1 cellular context compared by ENCODE assay signal in genomic region chr3:187130346-187131066, GRCh38.
TF ChIP-seq lines count a peak whose summit lies in the region.

No MANE protein-coding gene starts in this region.

TF ChIP-seq in K562, 482 proteins besides CTCF, POLR2A, EP300 and RAD21 (continued from another document):
- peak; percentile 49; the same call in 1 of the 2 replicates for TF ChIP-seq USF1 (CRISPR knock-in tag; IDR thresholded peaks at IDR 0.05)
- peak; percentile 83 for TF ChIP-seq FOSL1 (tag; conservative IDR thresholded peaks at IDR 0.05)
- TF ChIP-seq TFE3 (CRISPR knock-in tag; IDR thresholded peaks at IDR 0.05), result peak; percentile 49
- peak; percentile 54 for TF ChIP-seq RAD51 (IDR thresholded peaks at IDR 0.05; ENCODE audit: borderline replicate concordance, low read depth)
- peak; percentile 62; the same call in 1 of the 2 replicates for TF ChIP-seq JUND (IDR thresholded peaks at IDR 0.05; ENCODE audit: borderline replicate concordance, low read depth, low read length)
- TF ChIP-seq JUND (tag; IDR thresholded peaks at IDR 0.05; ENCODE audit: borderline replicate concordance, low read depth, low read length), result no peak
- TF ChIP-seq BCOR (IDR thresholded peaks at IDR 0.05), result no peak
- peak; percentile 44; the same call in 1 of the 2 replicates for TF ChIP-seq ZNF384 (IDR thresholded peaks at IDR 0.05; ENCODE audit: low read depth, low read length)
